Comparison of ENCODE assay signal across 8 cellular contexts in genomic region chr2:197499594-197500502, GRCh38. TPM values are rescaled to one million over a fixed set of nuclear protein-coding genes. Genes with fewer than 3 reads are reported as not detected.
DNase-seq lines count a peak whose midpoint lies in the region; ATAC-seq, FAIRE-seq and TF ChIP-seq lines count a peak whose summit lies in the region.

HSPD1 (minus strand) TSS chr2:197499840; CDS start chr2:197498848, 992 bp downstream.
HSPE1 (plus strand) TSS chr2:197500379; CDS start chr2:197500437, 58 bp downstream.

- peak within 1 kb of the TSS; percentile 92 for H3K4me2 ChIP-seq in OCI-LY1 (ENCODE audit: low read length)

- H3K27ac ChIP-seq in HUES64 (ENCODE audit: low read depth, low read length) = peak within 1 kb of the TSS; percentile 92
- peak within 1 kb of the TSS; percentile 72 for H3K27ac ChIP-seq in OCI-LY1 (ENCODE audit: low read depth, low read length, poor library complexity, severe bottlenecking)

- TF ChIP-seq CTCF in Calu3 (IDR thresholded peaks at IDR 0.05; ENCODE audit: unreplicated experiment) (no peak), OCI-LY1 (IDR thresholded peaks at IDR 0.05; ENCODE audit: low read length) (no peak), mesothelial cell of epicardium (IDR thresholded peaks at IDR 0.05; ENCODE audit: unreplicated experiment) (no peak)

- H3K27ac Mint-ChIP-seq in Calu3 (ENCODE audit: unreplicated experiment) (peak within 1 kb of the TSS; percentile 95), mesothelial cell of epicardium (peak within 1 kb of the TSS; percentile 95)

- CTCF ChIA-PET in Calu3 (lab: Charles Lee) = interaction anchor here (0.7 to 1.3 kb wide), 8 partner anchors 13 to 282 kb away, joined by 3 to 12 read pairs (median 3); partner anchors contain the start of genes COQ10B, MARS2, MOB4 and SF3B1

- H3F3A ChIP-seq in OCI-LY1 (ENCODE audit: insufficient read depth, low read length) = no peaks in the 10 kb centered on the region; the same call in 1 of the 2 replicates

- H3K36me3 Mint-ChIP-seq in Calu3 (ENCODE audit: insufficient read depth, unreplicated experiment) (peaks cover 100% of the 10 kb centered on the region), mesothelial cell of epicardium (peaks cover 27% of the 10 kb centered on the region)

- H3K36me3 ChIP-seq in HUES64 (ENCODE audit: insufficient read depth, low read length) = peaks cover 72% of the 10 kb centered on the region
- peaks cover 90% of the 10 kb centered on the region for H3K36me3 ChIP-seq in OCI-LY1 (ENCODE audit: insufficient read depth, low read length)

- H3K4me1 ChIP-seq in HUES64 (ENCODE audit: insufficient read depth, low read length) (peaks cover 31% of the 10 kb centered on the region), OCI-LY1 (ENCODE audit: insufficient read depth, low read length, severe bottlenecking) (peaks cover 48% of the 10 kb centered on the region)

- H3K4me3 Mint-ChIP-seq in Calu3 (ENCODE audit: low read depth, unreplicated experiment) (peak within 1 kb of the TSS; percentile 84), mesothelial cell of epicardium (peak within 1 kb of the TSS; percentile 95)

- H3K9me2 ChIP-seq in OCI-LY1 (ENCODE audit: low read depth, low read length) = no peaks in the 10 kb centered on the region

- H4K20me1 ChIP-seq in OCI-LY1 (ENCODE audit: insufficient read depth, low read length) = no peaks in the 10 kb centered on the region

- DNase-seq in Calu3 (peak; percentile 98), mesothelial cell of epicardium (ENCODE audit: low spot score in 2 of 2, unreplicated experiment in 2 of 2) (peak; percentile 94)
- peak; percentile 96 for DNase-seq in activated CD8-positive, alpha-beta memory T cell treated with anti-CD3 and anti-CD28 coated beads, Interleukin-2, amount 50 U/mL, for 4 hours
- DNase-seq in stimulated activated CD8-positive, alpha-beta memory T cell treated with anti-CD3 and anti-CD28 coated beads, Interleukin-15, amount 100 ng/mL, for 48 hours (ENCODE audit: low read depth in 2 of 2) = peak; percentile 98

- H3K4me1 Mint-ChIP-seq in Calu3 (ENCODE audit: low read depth, unreplicated experiment) (peaks cover 17% of the 10 kb centered on the region), mesothelial cell of epicardium (peaks cover 47% of the 10 kb centered on the region)

- H3K9me3 ChIP-seq in HUES64 (ENCODE audit: insufficient read depth, low read depth, low read length) = no peaks in the 10 kb centered on the region
- no peaks in the 10 kb centered on the region for H3K9me3 ChIP-seq in OCI-LY1 (ENCODE audit: low read length)

- H3K4me3 ChIP-seq in HUES64 (ENCODE audit: low read length) (peak within 1 kb of the TSS; percentile 76), OCI-LY1 (ENCODE audit: low read depth, low read length, poor library complexity, severe bottlenecking) (peak within 1 kb of the TSS; percentile 83)

- intact Hi-C loops in Calu3 (cut with micrococcal nuclease; ENCODE audit: unreplicated experiment) = loop anchor here (1.0 to 5.0 kb wide), 2 partner anchors 207 to 279 kb away; partner anchors contain the start of gene MARS2

- peak; percentile 72 for ATAC-seq in GM21447 (IDR thresholded peaks at IDR 0.05; ENCODE audit: unreplicated experiment)

- H3K9me3 Mint-ChIP-seq in Calu3 (ENCODE audit: low read depth, unreplicated experiment) (no peaks in the 10 kb centered on the region), mesothelial cell of epicardium (no peaks in the 10 kb centered on the region)

- H3K27me3 ChIP-seq in HUES64 (ENCODE audit: insufficient read depth, low read length) (no peaks in the 10 kb centered on the region), OCI-LY1 (ENCODE audit: insufficient read depth, low read length) (no peaks in the 10 kb centered on the region)

- H3K9ac ChIP-seq in HUES64 (ENCODE audit: low read depth, low read length) (peak within 1 kb of the TSS; percentile 96), OCI-LY1 (ENCODE audit: low read length) (peak within 1 kb of the TSS; percentile 96)

- peak; percentile 87 for FAIRE-seq in endometrium (lab: Jason Lieb, UNC)

- no TSS peak for BruUV-seq in Calu3 (replicated peaks; lab: Mats Ljungman, UMichigan)

- no peaks in the 10 kb centered on the region for H3K27me3 Mint-ChIP-seq in Calu3 (ENCODE audit: unreplicated experiment)
- H3K27me3 Mint-ChIP-seq in mesothelial cell of epicardium (ENCODE audit: low read depth) = no peaks in the 10 kb centered on the region

- no peak within 1 kb of the TSS for H2AFZ ChIP-seq in OCI-LY1 (ENCODE audit: low read length)

- WGBS in HUES64 = under 1% methylated on average over 104 of the region's 104 CpGs

- peaks cover 70% of the 10 kb centered on the region for H3K79me2 ChIP-seq in OCI-LY1 (ENCODE audit: insufficient read depth, low read length)

RNA-seq across cellular contexts. Expression of gene HSPD1, which starts in this region (rescaled TPM):
- total RNA-seq in Calu3 (2022) (700 and 757 TPM in 2 replicates), mesothelial cell of epicardium (326 to 341 TPM (median 337 TPM) in 3 replicates)
- 690 TPM for polyA plus RNA-seq in HUES64 (2013, experiment 1 of 2)
- polyA plus RNA-seq in HUES64 (2013, experiment 2 of 2) = 662 TPM

RNA-seq across cellular contexts. Expression of gene HSPE1, which starts in this region (rescaled TPM):
- 380 and 454 TPM in 2 replicates for total RNA-seq in Calu3 (2022)
- polyA plus RNA-seq in HUES64 (2013, experiment 1 of 2) = 436 TPM
- 434 TPM for polyA plus RNA-seq in HUES64 (2013, experiment 2 of 2)
- total RNA-seq in mesothelial cell of epicardium = 91.8 to 102 TPM (median 96.4 TPM) in 3 replicates

Comparison
In these comparisons a context has a peak if more than half of its experiments do, and no peak if none do; other contexts are left out.
1. Peak in every context shown above with its lines: DNase-seq, ATAC-seq, H3K4me3 ChIP-seq and H3K27ac ChIP-seq.